8 cellular contexts compared by ENCODE assay signal in the genomic region with DNA sequence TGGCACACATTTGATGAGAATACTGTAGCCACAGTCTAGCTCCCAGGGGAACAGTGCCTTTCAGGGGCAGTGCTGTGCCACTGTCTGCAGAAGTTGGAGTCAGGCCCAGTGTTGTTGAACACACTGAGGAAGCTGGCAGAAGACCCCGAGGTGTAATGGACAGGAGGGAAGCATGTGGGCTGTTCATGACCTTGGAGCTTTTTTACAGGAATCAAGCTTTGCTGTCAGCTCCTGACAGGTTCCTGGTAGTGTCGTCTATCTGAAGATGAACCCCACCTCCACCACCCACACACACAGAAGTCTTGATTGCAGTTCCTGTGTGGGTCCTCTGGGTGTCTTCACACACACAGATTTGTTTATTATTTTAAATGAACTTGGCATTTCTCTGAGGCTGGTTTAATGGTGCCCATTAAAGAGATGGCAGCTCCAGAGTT. TPM values are rescaled to one million over a fixed set of nuclear protein-coding genes. Genes with fewer than 3 reads are reported as not detected.
DNase-seq lines count a peak whose midpoint lies in the region; ATAC-seq and TF ChIP-seq lines count a peak whose summit lies in the region.

No MANE protein-coding gene starts in this region.

- H3K4me1 ChIP-seq in A673 (ENCODE audit: insufficient read depth, low read length, poor library complexity, severe bottlenecking) (peaks cover 10% of the 10 kb centered on the region), cardiac muscle cell (ENCODE audit: low read depth) (peaks cover 5% of the 10 kb centered on the region)

- POLR2A ChIA-PET in A673 (lab: Charles Lee; ENCODE audit: low non-redundant PET), result no interaction called here

- no peak overlapping the region for H3K27ac ChIP-seq in A673 (ENCODE audit: low read depth, low read length, poor library complexity, severe bottlenecking)
- no peak overlapping the region for H3K27ac ChIP-seq in cardiac muscle cell

- ATAC-seq in GM18498 (IDR thresholded peaks at IDR 0.05; ENCODE audit: unreplicated experiment) (peak; percentile 83), HG02678 (IDR thresholded peaks at IDR 0.05; ENCODE audit: unreplicated experiment) (peak; percentile 81)

- H3K4me3 ChIP-seq in A673 (ENCODE audit: low read depth, low read length, poor library complexity, severe bottlenecking), result no peak overlapping the region
- H3K4me3 ChIP-seq in NB4 (ENCODE audit: low read depth, low read length), result no peak overlapping the region
- no peak overlapping the region for H3K4me3 ChIP-seq in cardiac muscle cell

- H3K9me3 ChIP-seq in A673 (ENCODE audit: low read depth, low read length, poor library complexity, severe bottlenecking) (no peaks in the 10 kb centered on the region), cardiac muscle cell (ENCODE audit: low read depth) (no peaks in the 10 kb centered on the region)

- CTCF ChIA-PET in A673 (lab: Charles Lee), result no interaction called here

- no TSS peak for BruUV-seq in A673 (replicated peaks; lab: Mats Ljungman, UMichigan)

- no peaks in the 10 kb centered on the region for H3K27me3 ChIP-seq in A673 (replicated peaks; ENCODE audit: insufficient read depth, low read depth, low read length, poor library complexity)
- no peaks in the 10 kb centered on the region for H3K27me3 ChIP-seq in cardiac muscle cell

- peak; percentile 53 for TF ChIP-seq CTCF in A673 (conservative IDR thresholded peaks at IDR 0.05; ENCODE audit: low read depth, low read length)
- TF ChIP-seq CTCF in NB4 (IDR thresholded peaks at IDR 0.05; ENCODE audit: low read depth, low read length), result peak; percentile 34
- TF ChIP-seq CTCF in cardiac muscle cell (IDR thresholded peaks at IDR 0.05; ENCODE audit: low read depth, low read length), result peak; percentile 31

- intact Hi-C loops in A673 (cut with micrococcal nuclease; ENCODE audit: unreplicated experiment) (loop anchor here (5.0 kb wide), 1 partner anchor 97 kb away; no protein-coding TSS in a partner anchor), posterior vena cava (cut with DNase I) (no loop called here)

- peak; percentile 61 for DNase-seq in A673 (ENCODE audit: low spot score)
- peak; percentile 83 for DNase-seq in NB4 (ENCODE audit: low read depth)
- peak; percentile 55 for DNase-seq in activated CD8-positive, alpha-beta memory T cell treated with anti-CD3 and anti-CD28 coated beads, Interleukin-2, amount 50 U/mL, for 4 hours
- peak in 1 of 2 donors; percentile 31 for DNase-seq in cardiac muscle cell (ENCODE audit: low read depth in 1 of 2, low spot score in 1 of 2)
- DNase-seq in stimulated activated naive CD4-positive, alpha-beta T cell (lab: John Stamatoyannopoulos, UW), result peak in 5 of 6 experiments; percentile 23 to 68 (median 62)
- DNase-seq in posterior vena cava (ENCODE audit: low spot score), result no peak

- no peak for TF ChIP-seq POLR2A in NB4 (IDR thresholded peaks at IDR 0.05; ENCODE audit: extremely low read depth, insufficient read length)

- H3K36me3 ChIP-seq in A673 (ENCODE audit: insufficient read depth, low read length, poor library complexity, severe bottlenecking) (no peaks in the 10 kb centered on the region), cardiac muscle cell (no peaks in the 10 kb centered on the region)

RNA-seq across cellular contexts. Expression of a gene that starts 40.3 kb away (rescaled TPM):
- total RNA-seq in A673 (2021) (6.3 and 6.8 TPM in 2 replicates), cardiac muscle cell (20.8 and 21.9 TPM in 2 replicates), posterior vena cava (10 to 100 TPM; 10.8 to 12.4 TPM)
- polyA plus RNA-seq in cardiac muscle cell, result 24.9 and 29.0 TPM in 2 replicates
